ENCODE assay signal across 8 cellular contexts in genomic region chr5:175968381-175968780, GRCh38. TPM values are rescaled to one million over a fixed set of nuclear protein-coding genes. Genes with fewer than 3 reads are reported as not detected.
A peak's percentile ranks its signal among the peaks of the same experiment; 100 is the strongest.
DNase-seq lines count a peak whose midpoint lies in the region; ATAC-seq and TF ChIP-seq lines count a peak whose summit lies in the region.
"Not testable (repeated sequence)": the region's sequence is repeated elsewhere in the genome, so short reads cannot be mapped to it uniquely, and the experiment has no call there.

No MANE protein-coding gene starts in this region.

- H3K4me3 ChIP-seq in SK-N-MC (peak overlapping the region; percentile 56), breast epithelium (peak overlapping the region; percentile 52 to 80 (median 59)), iPS-18a (ENCODE audit: low read length) (peak overlapping the region; percentile 68), neutrophil (ENCODE audit: low read depth in 1 of 2, low read length in 1 of 2) (peak overlapping the region; percentile 60 to 86), vagina (peak overlapping the region; percentile 55 to 77)

- TF ChIP-seq CTCF in breast epithelium (IDR thresholded peaks at IDR 0.05); neutrophil (IDR thresholded peaks at IDR 0.05); vagina (IDR thresholded peaks at IDR 0.05): not testable (repeated sequence)

- not testable (repeated sequence) for TF ChIP-seq POLR2A in breast epithelium (IDR thresholded peaks at IDR 0.05); vagina (IDR thresholded peaks at IDR 0.05)

- not testable (repeated sequence) for H3K9ac ChIP-seq in SK-N-MC (ENCODE audit: insufficient read length); iPS-18a (ENCODE audit: low read length)

- intact Hi-C loops in breast epithelium (cut with DNase I; ENCODE audit: low total_unique reads); vagina (cut with DNase I): not testable (repeated sequence)

- not testable (repeated sequence) for H3K9me3 ChIP-seq in SK-N-MC (ENCODE audit: low read depth, low read length); breast epithelium; iPS-18a (ENCODE audit: control insufficient read depth, low read depth, low read length); neutrophil; vagina

- ATAC-seq in GM18858 (IDR thresholded peaks at IDR 0.05; ENCODE audit: unreplicated experiment), result peak; percentile 28
- peak; percentile 33 for ATAC-seq in GM21786 (IDR thresholded peaks at IDR 0.05; ENCODE audit: unreplicated experiment)
- ATAC-seq in HG03159 (IDR thresholded peaks at IDR 0.05; ENCODE audit: unreplicated experiment), result peak; percentile 41

- H3K27me3 ChIP-seq in breast epithelium; iPS-18a (ENCODE audit: control insufficient read depth, insufficient read depth, low read length); neutrophil; vagina: not testable (repeated sequence)

- not testable (repeated sequence) for DNase-seq in SK-N-MC (ENCODE audit: low read depth, low spot score); breast epithelium (ENCODE audit: low spot score in 2 of 2); vagina (ENCODE audit: extremely low spot score in 2 of 2)

- H3K4me1 ChIP-seq in breast epithelium; iPS-18a (ENCODE audit: control insufficient read depth, low read depth, low read length); neutrophil (ENCODE audit: control insufficient read depth in 1 of 2, insufficient read depth in 1 of 2, low read depth in 1 of 2, low read length in 1 of 2); vagina: not testable (repeated sequence)

- H3K36me3 ChIP-seq in SK-N-MC (ENCODE audit: insufficient read depth, low read length); breast epithelium; iPS-18a (ENCODE audit: control insufficient read depth, low read depth, low read length); neutrophil; vagina: not testable (repeated sequence)

- not testable (repeated sequence) for H3K27ac ChIP-seq in SK-N-MC; breast epithelium; iPS-18a (ENCODE audit: low read length); neutrophil; vagina

RNA-seq across cellular contexts. Expression of gene THOC3, which starts 0.3 kb away (rescaled TPM):
- 10 to 100 TPM; 20.5 to 48.9 (median 42.3) TPM for total RNA-seq in breast epithelium
- total RNA-seq in vagina, result 69.0 TPM
